ENCODE assay signal across 16 cellular contexts in the genomic region with DNA sequence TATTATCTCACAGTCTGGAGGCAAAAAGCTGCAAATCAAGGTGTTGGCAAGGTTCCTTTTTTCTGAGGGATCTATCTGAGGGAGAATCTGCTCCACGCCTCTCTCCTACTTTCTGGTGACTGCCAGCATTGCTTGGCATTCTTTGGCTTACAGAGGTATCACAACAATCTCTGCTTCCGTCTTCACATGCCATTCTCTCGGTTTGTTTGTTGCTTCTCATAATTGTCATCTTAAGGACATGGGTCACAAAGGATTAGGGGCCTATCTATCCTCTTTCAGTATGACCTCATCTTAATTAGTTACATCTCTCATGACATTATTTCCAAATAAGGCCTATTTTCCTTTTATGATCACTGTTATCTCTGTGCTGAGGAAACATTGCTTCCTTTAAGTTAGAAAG.
A peak's percentile ranks its signal among the peaks of the same experiment; 100 is the strongest.
DNase-seq lines count a peak whose midpoint lies in the region; ATAC-seq, FAIRE-seq and TF ChIP-seq lines count a peak whose summit lies in the region.
"Had no signal": no experiment of that assay in that cellular context is flagged by ENCODE, and none has a peak within 500 bp of the region (broad histone marks: within the 10 kb centered on the region; RNA-seq: fewer than 3 reads in every experiment).

No MANE protein-coding gene starts in this region.

- H3K23ac ChIP-seq in H1 (ENCODE audit: insufficient read length) = no peak overlapping the region
- H3K23ac ChIP-seq in mesendoderm (ENCODE audit: low read length) = no peak overlapping the region

- no peak overlapping the region for H2BK120ac ChIP-seq in H1 (replicated peaks; ENCODE audit: low read depth, low read length)
- no peak overlapping the region for H2BK120ac ChIP-seq in mesendoderm (ENCODE audit: low read depth, low read length)

- H3K9ac ChIP-seq in H1 (replicated peaks in 1 of 4; ENCODE audit: extremely low read depth in 1 of 4, low read depth in 3 of 4, low read length in 3 of 4) (no peak overlapping the region), mesendoderm (ENCODE audit: low read length) (no peak overlapping the region)
- H3K9ac ChIP-seq: BLaER1 treated with 17β-estradiol and CSF1 and Interleukin-3, amounts not matched to agents 10 nM and 100 nM had no signal

- peak; percentile 19 for FAIRE-seq in H1 (lab: Jason Lieb, UNC)
- no peak for FAIRE-seq in H54 (lab: Jason Lieb, UNC)
- FAIRE-seq: D721Med had no signal

- no peak overlapping the region for H3K4me3 Mint-ChIP-seq in HFFc6
- H3K4me3 Mint-ChIP-seq: CD8-positive, alpha-beta T cell had no signal

- H3K9me3 Mint-ChIP-seq in HFFc6 = no peaks in the 10 kb centered on the region

- no peaks in the 10 kb centered on the region for H3K36me3 Mint-ChIP-seq in HFFc6 (ENCODE audit: low read depth)
- H3K36me3 Mint-ChIP-seq: CD8-positive, alpha-beta T cell had no signal

- 0 out of 2 replicates have a peak overlapping the region, but pooled peaks have one; percentile 39 for H2AFZ ChIP-seq in H1 (ENCODE audit: low read length)

- H2BK15ac ChIP-seq in H1 (ENCODE audit: low read length) (no peak overlapping the region), mesendoderm (replicated peaks; ENCODE audit: low read depth) (no peak overlapping the region)

- ATAC-seq in HG02642 (IDR thresholded peaks at IDR 0.05; ENCODE audit: poor library complexity, unreplicated experiment) = no peak
- ATAC-seq: CD8-positive, alpha-beta T cell; HCT116 had no signal

- no peak overlapping the region for H4K91ac ChIP-seq in H1 (replicated peaks; ENCODE audit: insufficient read length, low read length)

- DNase-seq in EH (ENCODE audit: low read depth) (peak; percentile 32), HFFc6 (peak; percentile 5), H1 (ENCODE audit: low read depth in 1 of 2, low spot score in 2 of 2) (no peak), mesendoderm (peak; percentile 42), lower leg skin (ENCODE audit: low spot score in 2 of 2) (no peak), H54 (ENCODE audit: insufficient read length, low spot score) (no peak)
- DNase-seq: CD8-positive, alpha-beta T cell; KBM-7; NCI-H1417 treated with DMSO at 0.1 percent for 48 hours; NCI-H187 treated with DMSO at 0.1 percent for 48 hours; Peyer's patch; SW 1271 had no signal

- no peaks in the 10 kb centered on the region for H3K79me2 ChIP-seq in H1 (ENCODE audit: control insufficient read depth in 1 of 2, insufficient read depth in 2 of 2, low read length in 2 of 2)
- no peaks in the 10 kb centered on the region for H3K79me2 ChIP-seq in mesendoderm (ENCODE audit: control insufficient read depth, insufficient read depth, low read length)

- WGBS in H1 (ENCODE audit: extremely low coverage in 1 of 2, insufficient coverage in 1 of 2, insufficient read length in 1 of 2, insufficient replicate concordance in 2 of 2, low coverage in 1 of 2, low lambda C conversion rate in 2 of 2, missing lambda C conversion rate in 1 of 2), 2 experiments = 91% methylated on average over 3 of the region's 3 CpGs; no CpG with 5 or more reads in 1 of the 2 experiments
- WGBS in mesendoderm (ENCODE audit: extremely low coverage, insufficient coverage, low lambda C conversion rate) = no CpG with 5 or more reads among the region's 3 CpGs
- WGBS in lower leg skin, 2 donors = 36 to 38% methylated on average over 3 of the region's 3 CpGs

- H2BK5ac ChIP-seq in H1 (ENCODE audit: low read depth, low read length) (no peak overlapping the region), mesendoderm (ENCODE audit: low read length) (no peak overlapping the region)

- H3K4ac ChIP-seq in H1 (replicated peaks; ENCODE audit: insufficient read length, low read depth, low read length) (no peak overlapping the region), mesendoderm (ENCODE audit: low read depth, low read length) (no peak overlapping the region)

- no peak for TF ChIP-seq RAD21 in H1 (IDR thresholded peaks at IDR 0.05 in 1 of 2, conservative IDR thresholded peaks at IDR 0.05 in 1 of 2; ENCODE audit: low read depth in 2 of 2, low read length in 2 of 2)

- H3K27me3 ChIP-seq in H1 (replicated peaks in 1 of 4; ENCODE audit: control insufficient read depth in 3 of 4, extremely low read depth in 1 of 4, insufficient read depth in 3 of 4, low read length in 3 of 4) (no peaks in the 10 kb centered on the region), mesendoderm (ENCODE audit: insufficient read depth, low read length, poor library complexity) (no peaks in the 10 kb centered on the region)
- H3K27me3 ChIP-seq: BLaER1 treated with 17β-estradiol and CSF1 and Interleukin-3, amounts not matched to agents 10 nM and 100 nM; Peyer's patch had no signal

- no peaks in the 10 kb centered on the region for H4K20me1 ChIP-seq in H1 (replicated peaks in 1 of 2; ENCODE audit: control insufficient read depth in 1 of 2, insufficient read depth in 2 of 2, low read length in 2 of 2)
- H4K20me1 ChIP-seq: BLaER1 treated with 17β-estradiol and CSF1 and Interleukin-3, amounts not matched to agents 10 nM and 100 nM had no signal

- H3K56ac ChIP-seq in H1 (replicated peaks; ENCODE audit: insufficient read length, low read depth, low read length) (no peak overlapping the region), mesendoderm (ENCODE audit: low read length) (no peak overlapping the region)

- no peak overlapping the region for H3K27ac ChIP-seq in H1 (ENCODE audit: low read depth, low read length)
- H3K27ac ChIP-seq in mesendoderm (ENCODE audit: low read depth, low read length) = no peak overlapping the region
- H3K27ac ChIP-seq: BLaER1 treated with 17β-estradiol and CSF1 and Interleukin-3, amounts not matched to agents 10 nM and 100 nM; Peyer's patch had no signal

- no peak overlapping the region for H3K4me2 ChIP-seq in H1 (ENCODE audit: insufficient read depth in 1 of 2, low read depth in 2 of 2, low read length in 2 of 2)
- H3K4me2 ChIP-seq in mesendoderm (ENCODE audit: low read length) = no peak overlapping the region
- H3K4me2 ChIP-seq: BLaER1 treated with 17β-estradiol and CSF1 and Interleukin-3, amounts not matched to agents 10 nM and 100 nM had no signal

- TF ChIP-seq EP300 in H1 (IDR thresholded peaks at IDR 0.05; ENCODE audit: borderline replicate concordance in 1 of 2, low read depth in 2 of 2, low read length in 2 of 2) = no peak

- intact Hi-C loops in lower leg skin (cut with DNase I; ENCODE audit: low total_unique reads) = no loop called here

- H3K79me1 ChIP-seq in H1 (ENCODE audit: low read depth, low read length) (no peaks in the 10 kb centered on the region), mesendoderm (ENCODE audit: low read length) (no peaks in the 10 kb centered on the region)

- no peaks in the 10 kb centered on the region for H3K9me3 ChIP-seq in H1 (ENCODE audit: insufficient read depth in 2 of 2, low read depth in 1 of 2, low read length in 1 of 2)
- H3K9me3 ChIP-seq: BLaER1 treated with 17β-estradiol and CSF1 and Interleukin-3, amounts not matched to agents 10 nM and 100 nM; Peyer's patch had no signal

- H4K5ac ChIP-seq in H1 (ENCODE audit: insufficient read length, low read depth, low read length) (no peak overlapping the region), mesendoderm (ENCODE audit: low read length) (no peak overlapping the region)

- H3K4me3 ChIP-seq in H1 (ENCODE audit: extremely low read depth in 1 of 4, insufficient read depth in 2 of 4, low read depth in 3 of 4, low read length in 4 of 4) (no peak overlapping the region), mesendoderm (ENCODE audit: low read length) (no peak overlapping the region), lower leg skin (ENCODE audit: low read depth, poor library complexity, severe bottlenecking) (no peak overlapping the region)
- H3K4me3 ChIP-seq: BLaER1 treated with 17β-estradiol and CSF1 and Interleukin-3, amounts not matched to agents 10 nM and 100 nM; Peyer's patch had no signal

- TF ChIP-seq CTCF in HFFc6 (IDR thresholded peaks at IDR 0.05) (no peak), H1 (IDR thresholded peaks at IDR 0.05; ENCODE audit: control extremely low read depth in 1 of 3, insufficient read depth in 1 of 3, low read depth in 1 of 3, low read length in 3 of 3) (no peak), lower leg skin (IDR thresholded peaks at IDR 0.05) (no peak)

- H3K4me1 ChIP-seq in H1 (replicated peaks in 1 of 4; ENCODE audit: control insufficient read depth in 3 of 4, insufficient read depth in 4 of 4, low read length in 3 of 4) = no peaks in the 10 kb centered on the region
- no peaks in the 10 kb centered on the region for H3K4me1 ChIP-seq in mesendoderm (ENCODE audit: control insufficient read depth, low read depth, low read length)
- H3K4me1 ChIP-seq: BLaER1 treated with 17β-estradiol and CSF1 and Interleukin-3, amounts not matched to agents 10 nM and 100 nM; Peyer's patch had no signal

- H4K8ac ChIP-seq in H1 (ENCODE audit: extremely low read depth, insufficient read depth, low read length) (no peak overlapping the region), mesendoderm (ENCODE audit: low read depth, low read length) (no peak overlapping the region)

- H2AK5ac ChIP-seq in H1 (ENCODE audit: low read depth, low read length) (no peak overlapping the region), mesendoderm (ENCODE audit: low read length) (no peak overlapping the region)

- H3K18ac ChIP-seq in H1 (ENCODE audit: extremely low read depth, low read length) (no peak overlapping the region), mesendoderm (ENCODE audit: low read length) (no peak overlapping the region)

- no peaks in the 10 kb centered on the region; the same call in 1 of the 2 replicates for H3K23me2 ChIP-seq in H1 (ENCODE audit: low read depth, low read length)

- H2BK12ac ChIP-seq in H1 (ENCODE audit: low read depth, low read length) = no peak overlapping the region

- no peak overlapping the region for H3K14ac ChIP-seq in H1 (ENCODE audit: insufficient read length)

- H3K36me3 ChIP-seq in H1 (ENCODE audit: control insufficient read depth in 2 of 4, insufficient read depth in 4 of 4, low read length in 3 of 4) (no peaks in the 10 kb centered on the region), mesendoderm (ENCODE audit: control insufficient read depth, insufficient read depth, low read length) (no peaks in the 10 kb centered on the region)
- H3K36me3 ChIP-seq: BLaER1 treated with 17β-estradiol and CSF1 and Interleukin-3, amounts not matched to agents 10 nM and 100 nM; Peyer's patch had no signal

- H3K4me1 Mint-ChIP-seq in HFFc6 (ENCODE audit: low read depth) = peaks cover 15% of the 10 kb centered on the region

- POLR2A ChIA-PET in H1 (lab: Charles Lee; ENCODE audit: partially characterized antibody) = no interaction called here

- no peak overlapping the region for H2BK20ac ChIP-seq in H1 (ENCODE audit: low read length)

- no peak for TF ChIP-seq POLR2A in H1 (IDR thresholded peaks at IDR 0.05; ENCODE audit: control extremely low read depth in 1 of 2, low read depth in 2 of 2, low read length in 2 of 2)
- TF ChIP-seq POLR2A in lower leg skin (IDR thresholded peaks at IDR 0.05) = no peak
- TF ChIP-seq POLR2A in H54 (IDR thresholded peaks at IDR 0.05; ENCODE audit: low read depth, low read length) = no peak

- H3K27me3 Mint-ChIP-seq in HFFc6 (ENCODE audit: insufficient read depth) = no peaks in the 10 kb centered on the region

- CTCF ChIA-PET in H1 (lab: Charles Lee; ENCODE audit: partially characterized antibody) = no interaction called here

- no peak overlapping the region for H3K27ac Mint-ChIP-seq in HFFc6
- H3K27ac Mint-ChIP-seq: CD8-positive, alpha-beta T cell had no signal

TF ChIP-seq in H1, 55 proteins besides CTCF, POLR2A, EP300 and RAD21 (continues in another document):
- TF ChIP-seq KDM1A (IDR thresholded peaks at IDR 0.05; ENCODE audit: borderline replicate concordance, low read length) = no peak

Comparison
In these comparisons a context has a peak if more than half of its experiments do, and no peak if none do; other contexts are left out.
1. DNase-seq: peak in EH (single experiment), HFFc6 (single experiment) and mesendoderm (single experiment); none in H1 (0 of 2), lower leg skin (0 of 2) and H54 (single experiment).